ENCODE assay signal across 14 cellular contexts in the genomic region with DNA sequence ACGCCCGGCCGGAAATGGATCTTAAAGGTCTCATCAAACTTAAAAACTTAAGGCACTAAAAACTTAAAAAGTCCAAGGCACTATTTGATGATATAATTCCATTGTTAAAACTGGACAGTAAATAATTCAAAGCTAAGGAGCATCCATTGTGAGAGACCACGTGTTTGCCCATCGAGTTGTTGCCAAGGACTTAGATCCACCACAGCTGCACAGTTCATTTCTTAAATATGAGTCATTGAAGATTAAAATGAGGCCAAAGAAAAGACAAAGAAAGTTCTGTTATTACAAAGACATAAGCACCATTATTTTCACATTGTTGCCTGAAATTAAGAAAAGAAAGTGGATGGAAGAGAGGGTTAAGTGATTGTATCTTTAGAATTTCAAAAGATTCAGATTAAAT.
A peak's percentile ranks its signal among the peaks of the same experiment; 100 is the strongest.
DNase-seq lines count a peak whose midpoint lies in the region; ATAC-seq and TF ChIP-seq lines count a peak whose summit lies in the region.
"Had no signal": no experiment of that assay in that cellular context is flagged by ENCODE, and none has a peak within 500 bp of the region (broad histone marks: within the 10 kb centered on the region; RNA-seq: fewer than 3 reads in every experiment).

No MANE protein-coding gene starts in this region.

- TF ChIP-seq POLR2A in GM18505 (IDR thresholded peaks at IDR 0.05; ENCODE audit: borderline replicate concordance, extremely low read depth, insufficient read depth, insufficient read length) = no peak

- H3K27me3 ChIP-seq in HAP-1 (ENCODE audit: low read depth) (no peaks in the 10 kb centered on the region; the same call in 1 of the 2 replicates), skeletal muscle satellite cell (ENCODE audit: control insufficient read depth, insufficient read depth, low read length) (no peaks in the 10 kb centered on the region), MM.1S (replicated peaks; ENCODE audit: insufficient read depth, low read length) (no peaks in the 10 kb centered on the region)

- H3K36me3 ChIP-seq in HAP-1 (replicated peaks) (no peaks in the 10 kb centered on the region), skeletal muscle satellite cell (ENCODE audit: insufficient read depth, low read length) (no peaks in the 10 kb centered on the region), MM.1S (replicated peaks; ENCODE audit: insufficient read depth, low read length) (no peaks in the 10 kb centered on the region)

- H3K4me3 ChIP-seq in HAP-1 (no peak overlapping the region), fibroblast of the aortic adventitia (ENCODE audit: low read depth, low read length) (no peak overlapping the region), skeletal muscle satellite cell (ENCODE audit: low read length) (no peak overlapping the region), MM.1S (ENCODE audit: low read length) (no peak overlapping the region)
- H3K4me3 ChIP-seq: dorsolateral prefrontal cortex had no signal

- H3K4me2 ChIP-seq in skeletal muscle satellite cell (ENCODE audit: low read length) (peak overlapping the region; percentile 18), MM.1S (ENCODE audit: low read depth, low read length) (no peak overlapping the region)

- no peaks in the 10 kb centered on the region for H3K9me3 ChIP-seq in HAP-1
- H3K9me3 ChIP-seq in skeletal muscle satellite cell (replicated peaks; ENCODE audit: low read length) = no peaks in the 10 kb centered on the region
- H3K9me3 ChIP-seq in MM.1S (replicated peaks; ENCODE audit: insufficient read depth, low read length) = no peaks in the 10 kb centered on the region

- in situ Hi-C loops in HAP-1 (cut with MboI; ENCODE audit: low sequenced_read_pairs) = no loop called here

- H3K27ac ChIP-seq in MM.1S (ENCODE audit: low read length) = no peak overlapping the region
- H3K27ac ChIP-seq: dorsolateral prefrontal cortex had no signal

- no peak for TF ChIP-seq CTCF in fibroblast of the aortic adventitia (IDR thresholded peaks at IDR 0.05; ENCODE audit: insufficient read depth, low read length)
- TF ChIP-seq CTCF in MM.1S (IDR thresholded peaks at IDR 0.05; ENCODE audit: low read length) = no peak
- TF ChIP-seq CTCF in omental fat pad (IDR thresholded peaks at IDR 0.05) = no peak

- no peak overlapping the region for H3K9ac ChIP-seq in skeletal muscle satellite cell (ENCODE audit: low read depth, low read length)
- H3K9ac ChIP-seq in MM.1S (ENCODE audit: low read length) = no peak overlapping the region

- H4K20me1 ChIP-seq in MM.1S (ENCODE audit: insufficient read depth, low read length) = no peaks in the 10 kb centered on the region

- no peak overlapping the region for H2AFZ ChIP-seq in MM.1S (ENCODE audit: low read length)

- H3K4me1 ChIP-seq in HAP-1 (no peaks in the 10 kb centered on the region), skeletal muscle satellite cell (ENCODE audit: control insufficient read depth, insufficient read depth, low read length) (peaks cover 8% of the 10 kb centered on the region), MM.1S (ENCODE audit: low read length) (no peaks in the 10 kb centered on the region)

- no peaks in the 10 kb centered on the region for H3K9me2 ChIP-seq in MM.1S (replicated peaks; ENCODE audit: insufficient read depth, low read length)

- H3F3A ChIP-seq in MM.1S (ENCODE audit: insufficient read depth, low read length) = no peaks in the 10 kb centered on the region

- DNase-seq in HAP-1 (ENCODE audit: low spot score in 2 of 2) = peak; percentile 9 to 18
- DNase-seq in amniotic epithelial cell (ENCODE audit: low read depth) = peak; percentile 82
- DNase-seq in fibroblast of the aortic adventitia (ENCODE audit: low read depth) = peak; percentile 79
- DNase-seq in MM.1S = no peak
- DNase-seq in omental fat pad (ENCODE audit: low spot score) = no peak
- DNase-seq: activated B cell treated with CpG ODN at 0.5 μM for 24 hours; CD8-positive, alpha-beta T cell; dorsolateral prefrontal cortex; kidney; NCI-H2171 treated with DMSO at 0.1 percent for 48 hours; retina; stimulated activated naive B cell treated with anti-CD40 and anti-IgM and Interleukin-4, amounts not matched to agents 10 μg/mL and 1 μg/mL and 100 μg/mL, for 72 hours had no signal

- ATAC-seq in GM18505 (IDR thresholded peaks at IDR 0.05; ENCODE audit: unreplicated experiment) (no peak), omental fat pad (ENCODE audit: low FRiP score) (no peak)
- ATAC-seq: CD8-positive, alpha-beta T cell; stimulated activated naive B cell treated with anti-CD40 and anti-IgM and Interleukin-4, amounts not matched to agents 10 μg/mL and 1 μg/mL and 100 μg/mL, for 72 hours had no signal

- H3K79me2 ChIP-seq in MM.1S (ENCODE audit: low read length) = no peaks in the 10 kb centered on the region

Comparison
In these comparisons a context has a peak if more than half of its experiments do, and no peak if none do; other contexts are left out.
1. DNase-seq: peak in HAP-1 (2 of 2), amniotic epithelial cell (single experiment) and fibroblast of the aortic adventitia (single experiment); none in MM.1S (single experiment) and omental fat pad (single experiment).